Comparison of ENCODE assay signal across 16 cellular contexts in the genomic region with DNA sequence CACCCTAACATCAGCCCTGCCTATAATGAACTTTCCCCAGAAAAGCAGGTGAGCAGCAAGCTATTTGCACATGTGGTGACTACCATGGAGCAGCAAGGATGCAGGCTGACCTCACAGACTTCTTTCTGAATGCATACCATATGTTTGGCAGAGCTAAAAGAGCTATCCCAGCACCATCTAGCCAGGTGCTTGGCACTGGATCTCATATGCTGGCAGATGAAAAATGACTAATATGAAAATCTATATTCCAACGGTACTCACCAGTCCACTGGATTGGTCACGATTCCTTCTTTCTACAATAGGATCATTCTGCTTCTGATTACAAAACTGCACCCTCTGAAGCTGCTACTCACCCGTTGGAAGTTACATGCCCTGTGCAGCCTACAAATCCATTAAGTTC.
DNase-seq lines count a peak whose midpoint lies in the region; ATAC-seq and TF ChIP-seq lines count a peak whose summit lies in the region.
"Had no signal": no experiment of that assay in that cellular context is flagged by ENCODE, and none has a peak within 500 bp of the region (broad histone marks: within the 10 kb centered on the region; RNA-seq: fewer than 3 reads in every experiment).

No MANE protein-coding gene starts in this region.

- H2AK9ac ChIP-seq in IMR-90 (replicated peaks; ENCODE audit: low read depth, low read length, poor library complexity) = no peak overlapping the region

- H4K8ac ChIP-seq in IMR-90 (ENCODE audit: low read depth in 2 of 2, low read length in 2 of 2) = no peak overlapping the region

- H3K36me3 ChIP-seq in IMR-90 (ENCODE audit: control insufficient read depth, insufficient read depth, low read length) = no peaks in the 10 kb centered on the region
- no peaks in the 10 kb centered on the region for H3K36me3 ChIP-seq in PC-3 (ENCODE audit: low read depth, low read length)

- no peak overlapping the region for H3K9ac ChIP-seq in IMR-90 (ENCODE audit: low read depth, low read length)
- H3K9ac ChIP-seq in PC-3 (ENCODE audit: low read length) = no peak overlapping the region

- H3K4me3 ChIP-seq in AG10803 (ENCODE audit: low read length) = no peak overlapping the region
- H3K4me3 ChIP-seq in IMR-90 (ENCODE audit: insufficient read depth, low read depth, low read length) = no peak overlapping the region
- no peak overlapping the region for H3K4me3 ChIP-seq in PC-3 (ENCODE audit: low read length)
- H3K4me3 ChIP-seq in fibroblast of the aortic adventitia (ENCODE audit: low read depth, low read length) = no peak overlapping the region

- H2BK15ac ChIP-seq in IMR-90 (ENCODE audit: low read depth, low read length) = peak overlapping the region; percentile 16; the same call in 1 of the 3 replicates

- peak overlapping the region; percentile 18; the same call in 1 of the 2 replicates for H2BK20ac ChIP-seq in IMR-90 (ENCODE audit: low read depth, low read length)

- no peaks in the 10 kb centered on the region for H3K79me1 ChIP-seq in IMR-90 (ENCODE audit: low read depth in 1 of 2, low read length in 2 of 2)

- H3K4me2 ChIP-seq in IMR-90 (ENCODE audit: low read depth, low read length) (no peak overlapping the region), PC-3 (ENCODE audit: low read length) (no peak overlapping the region)

- peak overlapping the region; percentile 52 for H4K91ac ChIP-seq in IMR-90 (ENCODE audit: insufficient read depth, low read depth, low read length)

- H3K18ac ChIP-seq in IMR-90 (ENCODE audit: low read depth, low read length) = peak overlapping the region; percentile 81

- H3K9me3 ChIP-seq in IMR-90 (ENCODE audit: control insufficient read depth, insufficient read depth, low read length) (no peaks in the 10 kb centered on the region), PC-3 (ENCODE audit: low read length) (no peaks in the 10 kb centered on the region)
- H3K9me3 ChIP-seq: Caco-2 had no signal

- H3K4ac ChIP-seq in IMR-90 (ENCODE audit: low read depth, low read length) = peak overlapping the region; percentile 39; the same call in 1 of the 2 replicates

- TF ChIP-seq CTCF in AG10803 (conservative IDR thresholded peaks at IDR 0.05; ENCODE audit: low read length) (no peak), IMR-90 (conservative IDR thresholded peaks at IDR 0.05; ENCODE audit: low read depth, low read length) (no peak), PC-3 (conservative IDR thresholded peaks at IDR 0.05; ENCODE audit: low read depth, low read length) (no peak), fibroblast of the aortic adventitia (IDR thresholded peaks at IDR 0.05; ENCODE audit: insufficient read depth, low read length) (no peak)

- H3K79me2 ChIP-seq in PC-3 (ENCODE audit: low read length) = no peaks in the 10 kb centered on the region

- 90% methylated on average over 2 of the region's 3 CpGs; no CpG with 5 or more reads in 1 of the 2 experiments for WGBS in IMR-90 (ENCODE audit: extremely low coverage in 2 of 2, insufficient read length in 1 of 2), 2 experiments

- H4K5ac ChIP-seq in IMR-90 (ENCODE audit: low read depth, low read length) = peak overlapping the region; percentile 12; the same call in 1 of the 2 replicates

- H3K4me1 ChIP-seq in IMR-90 (ENCODE audit: control insufficient read depth, insufficient read depth, low read length) (peaks cover 14% of the 10 kb centered on the region), PC-3 (ENCODE audit: insufficient read depth, low read length) (no peaks in the 10 kb centered on the region)

- CTCF ChIA-PET in IMR-90 (lab: Yijun Ruan, JAX) (interaction anchor here (0.9 to 1.3 kb wide), 4 partner anchors 9 to 50 kb away, joined by 3 to 4 read pairs (median 3); no protein-coding TSS in a partner anchor), PC-3 (lab: Charles Lee) (no interaction called here)

- DNase-seq in AG10803 (ENCODE audit: low read depth) (peak; percentile 79), IMR-90 (peak; percentile 15), PC-3 (peak; percentile 7), fibroblast of the aortic adventitia (ENCODE audit: low read depth) (peak; percentile 44), cerebellar cortex (ENCODE audit: low spot score) (no peak), NCI-H82 (lab: John Stamatoyannopoulos, UW) (no peak)
- DNase-seq in stimulated activated CD4-positive, alpha-beta T cell treated with anti-CD3 and anti-CD28 coated beads, Interleukin-2, amount 100 ng/mL, for 48 hours = no peak
- DNase-seq: Caco-2; CD4-positive, CD25-positive, alpha-beta regulatory T cell; MV-4-11; NCI-H1436 treated with DMSO at 0.1 percent for 48 hours; NCI-H2081 treated with DMSO at 0.1 percent for 48 hours; NCI-H226; SHP77 had no signal

- H2BK120ac ChIP-seq in IMR-90 (ENCODE audit: low read depth, low read length) = 0 out of 2 replicates have a peak overlapping the region, but pooled peaks have one; percentile 33

- H3K9me1 ChIP-seq in IMR-90 (ENCODE audit: insufficient read depth, low read length) = no peaks in the 10 kb centered on the region

- BruUV-seq in IMR-90 (replicated peaks; lab: Mats Ljungman, UMichigan) = no TSS peak
- BruUV-seq in PC-3 (replicated peaks; lab: Mats Ljungman, UMichigan) = no TSS peak

- no peak overlapping the region for H2AK5ac ChIP-seq in IMR-90 (ENCODE audit: low read depth, low read length)

- TF ChIP-seq POLR2A in IMR-90 (IDR thresholded peaks at IDR 0.05; ENCODE audit: low read depth, low read length) = no peak

- no peaks in the 10 kb centered on the region for H3K27me3 ChIP-seq in IMR-90 (ENCODE audit: control insufficient read depth, insufficient read depth, low read length)
- no peaks in the 10 kb centered on the region for H3K27me3 ChIP-seq in PC-3 (ENCODE audit: low read length)

- POLR2A ChIA-PET in IMR-90 (lab: Charles Lee; ENCODE audit: unreplicated experiment) = no interaction called here
- POLR2A ChIA-PET in PC-3 (lab: Charles Lee; ENCODE audit: unreplicated experiment) = interaction anchor here (0.7 kb wide), 1 partner anchor 461 kb away, joined by 7 read pairs; no protein-coding TSS in a partner anchor

- in situ Hi-C loops in IMR-90 (cut with MboI; ENCODE audit: low sequenced_read_pairs) = no loop called here

- H4K20me1 ChIP-seq in IMR-90 (ENCODE audit: insufficient read depth, low read length) (no peaks in the 10 kb centered on the region), PC-3 (ENCODE audit: low read length) (no peaks in the 10 kb centered on the region)

- no peak overlapping the region for H3K14ac ChIP-seq in IMR-90 (replicated peaks; ENCODE audit: low read depth, low read length)

- no peaks in the 10 kb centered on the region for H3K9me2 ChIP-seq in PC-3 (replicated peaks; ENCODE audit: low read length)

- dilution Hi-C loops in IMR-90 (cut with HindIII; ENCODE audit: low sequenced_read_pairs, unreplicated experiment) = no loop called here

- no peak overlapping the region for H3K56ac ChIP-seq in IMR-90 (ENCODE audit: extremely low read depth, insufficient read depth, low read length)

- H3K27ac ChIP-seq in IMR-90 (ENCODE audit: insufficient read depth, low read length) (no peak overlapping the region), PC-3 (ENCODE audit: low read length) (no peak overlapping the region)
- H3K27ac ChIP-seq: HL-60 had no signal

- intact Hi-C loops in IMR-90 (cut with micrococcal nuclease) = no loop called here
- intact Hi-C loops in PC-3 (cut with micrococcal nuclease) = no loop called here

- no peak for TF ChIP-seq RAD21 in IMR-90 (IDR thresholded peaks at IDR 0.05; ENCODE audit: low read length)

- no peak overlapping the region for H2BK5ac ChIP-seq in IMR-90 (ENCODE audit: low read depth, low read length, poor library complexity, severe bottlenecking)

- H3K23ac ChIP-seq in IMR-90 (ENCODE audit: low read depth, low read length) = no peak overlapping the region

- H3F3A ChIP-seq in PC-3 (ENCODE audit: low read length, unreplicated experiment) = no peaks in the 10 kb centered on the region

- H2AFZ ChIP-seq in IMR-90 (replicated peaks; ENCODE audit: low read length, poor library complexity) = no peak overlapping the region
- H2AFZ ChIP-seq in PC-3 (ENCODE audit: low read length) = no peak overlapping the region

- ATAC-seq in IMR-90 (ENCODE audit: low read depth) (no peak), PC-3 (no peak)
- ATAC-seq: HCT116 had no signal

TF ChIP-seq in IMR-90, 13 proteins besides CTCF, POLR2A, EP300 and RAD21:
- TF ChIP-seq MAFK (IDR thresholded peaks at IDR 0.05; ENCODE audit: low read depth, low read length) = no peak

Comparison
In these comparisons a context has a peak if more than half of its experiments do, and no peak if none do; other contexts are left out.
1. DNase-seq: peak in AG10803 (single experiment), IMR-90 (single experiment), PC-3 (single experiment) and fibroblast of the aortic adventitia (single experiment); none in cerebellar cortex (single experiment), stimulated activated CD4-positive, alpha-beta T cell treated with anti-CD3 and anti-CD28 coated beads, Interleukin-2, amount 100 ng/mL, for 48 hours (0 of 2) and NCI-H82 (single experiment).